Comparison of ENCODE assay signal across 1 cellular context in the genomic region with DNA sequence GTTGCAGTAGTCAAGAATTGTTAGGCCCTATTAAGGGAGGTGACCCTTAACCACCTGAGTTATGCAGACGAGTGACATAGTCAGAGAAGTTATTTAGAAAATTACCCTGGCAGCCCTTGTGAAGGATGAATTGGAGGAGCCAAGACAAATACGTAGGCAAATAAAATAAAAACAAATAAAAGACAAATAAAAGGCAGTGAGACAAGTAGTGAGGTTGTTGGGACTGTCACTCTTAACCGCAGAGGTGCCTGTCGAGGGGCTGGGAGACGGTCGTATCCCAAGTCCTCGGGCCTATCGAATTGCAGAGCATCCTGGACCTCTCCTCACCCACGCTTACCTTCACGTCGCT.
TF ChIP-seq lines count a peak whose summit lies in the region.

No MANE protein-coding gene starts in this region.

TF ChIP-seq in endothelial cell of umbilical vein, 7 proteins besides CTCF, POLR2A, EP300 and RAD21:
- TF ChIP-seq FOS (IDR thresholded peaks at IDR 0.05; ENCODE audit: borderline replicate concordance, insufficient read depth, low read length) = no peak
- TF ChIP-seq POLR2AphosphoS5 (IDR thresholded peaks at IDR 0.05; ENCODE audit: insufficient read depth, low read depth, low read length) = no peak
- TF ChIP-seq MYC (IDR thresholded peaks at IDR 0.05; ENCODE audit: low read depth, low read length) = no peak
- TF ChIP-seq GATA2 (IDR thresholded peaks at IDR 0.05; ENCODE audit: insufficient read depth, insufficient read length, low read depth, low read length) = no peak
- TF ChIP-seq JUN (IDR thresholded peaks at IDR 0.05; ENCODE audit: borderline replicate concordance, insufficient read depth, insufficient read length, low read depth) = no peak
- no peak for TF ChIP-seq EZH2 (IDR thresholded peaks at IDR 0.05; ENCODE audit: borderline replicate concordance, low read depth, low read length, severe bottlenecking)
